Comparison of ENCODE assay signal across 8 cellular contexts in the genomic region with DNA sequence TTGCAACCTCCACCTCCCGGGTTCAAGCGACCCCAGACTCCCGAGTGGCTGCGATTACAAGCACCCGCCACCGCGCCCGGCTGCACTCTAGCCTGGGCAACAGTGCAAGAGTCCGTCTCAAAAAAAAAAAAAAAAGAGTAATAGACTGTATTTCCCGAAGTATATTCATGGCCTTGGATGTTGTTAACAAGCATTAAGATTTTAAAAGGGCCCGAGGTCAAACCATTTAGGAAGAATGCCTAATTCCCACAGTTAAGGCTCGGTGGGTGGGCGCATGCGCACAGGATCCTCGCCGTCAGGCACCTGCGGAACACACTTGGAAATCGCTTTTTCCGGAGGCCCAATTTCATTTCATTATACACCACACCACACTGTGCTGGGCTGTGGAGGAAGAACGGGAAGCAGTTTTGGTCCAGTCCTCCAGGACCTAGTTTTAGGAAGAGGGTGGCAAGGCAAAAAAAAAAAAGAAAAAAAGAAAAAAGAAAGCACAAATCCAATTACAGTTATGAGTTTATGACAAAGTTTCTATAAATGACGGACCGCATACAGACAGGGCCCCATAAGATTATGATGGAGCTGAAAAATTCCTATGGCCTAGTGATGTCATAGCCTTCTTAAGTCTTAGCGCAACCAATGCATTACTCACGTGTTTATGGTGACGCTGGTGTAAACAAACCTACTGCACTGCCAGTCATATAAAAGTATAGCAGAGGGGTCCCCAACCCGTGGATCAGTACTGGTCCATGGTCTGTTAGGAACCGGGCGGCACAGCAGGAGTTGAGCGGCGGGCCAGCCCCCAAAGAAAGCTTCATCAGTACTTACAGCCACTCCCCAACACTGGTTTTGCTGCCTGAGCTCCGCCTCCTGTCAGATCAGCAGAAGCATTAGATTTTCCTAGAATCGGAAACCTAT. TPM values are rescaled to one million over a fixed set of nuclear protein-coding genes. Genes with fewer than 3 reads are reported as not detected.
A peak's percentile ranks its signal among the peaks of the same experiment; 100 is the strongest.
DNase-seq lines count a peak whose midpoint lies in the region; ATAC-seq and TF ChIP-seq lines count a peak whose summit lies in the region.

No MANE protein-coding gene starts in this region.

- ATAC-seq in left ventricle myocardium superior (peak; percentile 69), GM18907 (IDR thresholded peaks at IDR 0.05; ENCODE audit: unreplicated experiment) (no peak), GM21526 (IDR thresholded peaks at IDR 0.05; ENCODE audit: low FRiP score, unreplicated experiment) (no peak)

- CTCF ChIA-PET in GM10248 (lab: Yijun Ruan, JAX) = interaction anchor here (1.4 to 3.0 kb wide), 5 partner anchors 10 to 36 kb away, joined by 4 to 10 read pairs (median 6); no protein-coding TSS in a partner anchor

- no peak overlapping the region for H3K27ac ChIP-seq in rectal smooth muscle tissue (ENCODE audit: low read depth, low read length)

- peak; percentile 60 for DNase-seq in GM10248 (ENCODE audit: extremely low spot score)
- DNase-seq in NCI-H1092 treated with DMSO at 0.1 percent for 48 hours (lab: John Stamatoyannopoulos, UW) = peak; percentile 66
- peak; percentile 49 for DNase-seq in left ventricle myocardium superior
- no peak for DNase-seq in kidney glomerular epithelial cell (lab: John Stamatoyannopoulos, UW)

- H3K9me3 Mint-ChIP-seq in activated naive CD4-positive, alpha-beta T cell treated with anti-CD3 and anti-CD28 coated beads, Interleukin-2, amount 50 U/mL, for 24 hours = no peaks in the 10 kb centered on the region

- POLR2A ChIA-PET in GM10248 (lab: Yijun Ruan, JAX) = interaction anchor here (0.8 kb wide), 1 partner anchor 18 kb away, joined by 3 read pairs; no protein-coding TSS in a partner anchor

- H3K27ac Mint-ChIP-seq in activated naive CD4-positive, alpha-beta T cell treated with anti-CD3 and anti-CD28 coated beads, Interleukin-2, amount 50 U/mL, for 24 hours = no peak overlapping the region

- no peaks in the 10 kb centered on the region for H3K4me1 ChIP-seq in rectal smooth muscle tissue (ENCODE audit: control insufficient read depth, insufficient read depth, low read length)

- no peaks in the 10 kb centered on the region for H3K36me3 ChIP-seq in rectal smooth muscle tissue (ENCODE audit: control insufficient read depth, insufficient read depth, low read length)

- intact Hi-C loops in left ventricle myocardium superior (cut with micrococcal nuclease) = no loop called here

- peak overlapping the region; percentile 87 for H3K4me3 Mint-ChIP-seq in activated naive CD4-positive, alpha-beta T cell treated with anti-CD3 and anti-CD28 coated beads, Interleukin-2, amount 50 U/mL, for 24 hours

- no peaks in the 10 kb centered on the region for H3K27me3 ChIP-seq in rectal smooth muscle tissue (ENCODE audit: control insufficient read depth, insufficient read depth, low read length)

- TF ChIP-seq CTCF in GM10248 (IDR thresholded peaks at IDR 0.05; ENCODE audit: control extremely low read depth, extremely low read depth, low read depth, missing control alignments) = no peak

- peak overlapping the region; percentile 69 for H3K4me3 ChIP-seq in rectal smooth muscle tissue (ENCODE audit: low read length)

- H3K9ac ChIP-seq in rectal smooth muscle tissue (ENCODE audit: low read length) = no peak overlapping the region

- H3K36me3 Mint-ChIP-seq in activated naive CD4-positive, alpha-beta T cell treated with anti-CD3 and anti-CD28 coated beads, Interleukin-2, amount 50 U/mL, for 24 hours = no peaks in the 10 kb centered on the region

- peaks cover 13% of the 10 kb centered on the region for H3K4me1 Mint-ChIP-seq in activated naive CD4-positive, alpha-beta T cell treated with anti-CD3 and anti-CD28 coated beads, Interleukin-2, amount 50 U/mL, for 24 hours

- no peaks in the 10 kb centered on the region for H3K27me3 Mint-ChIP-seq in activated naive CD4-positive, alpha-beta T cell treated with anti-CD3 and anti-CD28 coated beads, Interleukin-2, amount 50 U/mL, for 24 hours

RNA-seq across cellular contexts. Expression of a gene that starts 38.2 kb away (rescaled TPM):
- 345 TPM for total RNA-seq in left ventricle myocardium superior
